In genomic region chr18:23259701-23260661, GRCh38 we compare ENCODE assay signal across 8 cellular contexts.
DNase-seq lines count a peak whose midpoint lies in the region; ATAC-seq and TF ChIP-seq lines count a peak whose summit lies in the region.

No MANE protein-coding gene starts in this region.

- H3K27me3 ChIP-seq in lung (ENCODE audit: control insufficient read depth, insufficient read depth) (no peaks in the 10 kb centered on the region), thoracic aorta (replicated peaks; ENCODE audit: insufficient read depth) (no peaks in the 10 kb centered on the region)

- WGBS in lung, 2 donors: 2 to 5% methylated on average over 21 of the region's 21 CpGs

- no peaks in the 10 kb centered on the region for H3K36me3 ChIP-seq in SK-N-MC (ENCODE audit: insufficient read depth, low read length)
- peaks cover 0 to 8% of the 10 kb centered on the region in 2 donors for H3K36me3 ChIP-seq in lung (ENCODE audit: control insufficient read depth in 2 of 2, insufficient read depth in 2 of 2, low read length in 2 of 2)
- H3K36me3 ChIP-seq in thoracic aorta: no peaks in the 10 kb centered on the region

- ATAC-seq in GM21526 (IDR thresholded peaks at IDR 0.05; ENCODE audit: low FRiP score, unreplicated experiment) (peak; percentile 47), lung (ENCODE audit: insufficient read depth, low FRiP score) (peak; percentile 72), thoracic aorta (ENCODE audit: insufficient number of reproducible peaks, low FRiP score, low read depth) (peak; percentile 83)

- DNase-seq in Daoy (ENCODE audit: low read depth): peak; percentile 82
- DNase-seq in KG1 (lab: John Stamatoyannopoulos, UW): peak; percentile 72
- peak; percentile 51 for DNase-seq in SK-N-MC (ENCODE audit: low read depth, low spot score)
- peak; percentile 93 for DNase-seq in ecto neural progenitor cell (ENCODE audit: low spot score)
- peak; percentile 89 for DNase-seq in lung (ENCODE audit: low spot score)
- DNase-seq in thoracic aorta (ENCODE audit: low spot score): peak; percentile 30
- no peak for DNase-seq in 8988T

- H3K9me3 ChIP-seq in SK-N-MC (ENCODE audit: low read depth, low read length) (no peaks in the 10 kb centered on the region), lung (ENCODE audit: control insufficient read depth in 2 of 2, insufficient read depth in 1 of 2, low read length in 1 of 2) (no peaks in the 10 kb centered on the region), thoracic aorta (no peaks in the 10 kb centered on the region)

- H3K4me1 ChIP-seq in lung (ENCODE audit: control insufficient read depth in 2 of 2, insufficient read depth in 2 of 2, low read length in 2 of 2): peaks cover 0 to 31% of the 10 kb centered on the region in 2 donors
- H3K4me1 ChIP-seq in thoracic aorta (ENCODE audit: control insufficient read depth in 1 of 2, low read depth in 2 of 2): peaks cover 24 to 27% of the 10 kb centered on the region in 2 donors

- H3K4me3 ChIP-seq in SK-N-MC (peak overlapping the region; percentile 62), lung (no peak overlapping the region), thoracic aorta (peak overlapping the region; percentile 57)

- H3K9ac ChIP-seq in SK-N-MC (ENCODE audit: insufficient read length): peak overlapping the region; percentile 11

- TF ChIP-seq CTCF in lung (IDR thresholded peaks at IDR 0.05; ENCODE audit: control extremely low read depth, extremely low read depth): no peak
- no peak for TF ChIP-seq CTCF in thoracic aorta (IDR thresholded peaks at IDR 0.05)

- H3K27ac ChIP-seq in SK-N-MC (peak overlapping the region; percentile 65), lung (ENCODE audit: low read depth in 1 of 2, low read length in 1 of 2) (peak overlapping the region in 1 of 2 donors; percentile 95), thoracic aorta (peak overlapping the region; percentile 92 to 95)
